ENCODE assay signal across 1 cellular context in the genomic region with DNA sequence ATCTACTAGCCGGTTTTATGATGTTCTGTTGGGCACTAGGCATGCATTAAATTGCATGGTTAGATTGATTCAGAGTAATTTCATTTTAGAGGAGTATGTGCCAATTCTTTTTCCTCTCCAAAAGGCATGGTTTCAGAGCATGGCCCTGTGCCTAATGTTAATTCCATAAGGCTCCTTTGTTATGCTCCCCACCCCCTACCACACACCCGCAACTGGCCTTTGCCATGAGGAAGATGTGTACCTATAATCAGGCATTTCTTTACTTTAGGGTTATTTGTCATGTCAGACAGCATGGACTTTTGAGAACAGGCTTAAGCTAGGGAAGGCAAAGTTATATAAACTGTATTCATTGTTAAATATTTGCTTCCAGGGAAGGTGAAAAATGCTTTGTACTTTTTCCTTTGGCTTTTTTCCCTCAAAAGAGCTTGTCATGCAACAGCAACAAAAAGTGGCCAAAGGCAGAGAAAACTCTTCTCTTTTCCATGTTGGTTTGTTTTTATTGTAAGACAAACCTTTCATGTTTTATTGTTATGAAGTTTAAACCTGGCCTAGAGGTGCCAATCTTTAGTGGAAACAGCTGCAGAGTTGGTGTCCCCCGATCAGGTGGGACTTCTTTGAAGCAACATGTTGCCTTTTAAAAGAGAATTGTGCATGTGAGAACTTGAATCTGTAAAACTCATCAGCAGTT.
TF ChIP-seq lines count a peak whose summit lies in the region.

No MANE protein-coding gene starts in this region.

TF ChIP-seq in HepG2, 621 proteins besides CTCF, POLR2A, EP300 and RAD21 (continued from another document and continues in another):
- TF ChIP-seq ZNF362 (CRISPR knock-in tag; IDR thresholded peaks at IDR 0.05; ENCODE audit: borderline replicate concordance) (peak; percentile 14; the same call in 1 of the 2 replicates), CREB1 (IDR thresholded peaks at IDR 0.05) (no peak), CREB1 (CRISPR knock-in tag; IDR thresholded peaks at IDR 0.05) (peak; percentile 85), CHD2 (IDR thresholded peaks at IDR 0.05; ENCODE audit: low read depth, low read length) (no peak), RARA (CRISPR knock-in tag; IDR thresholded peaks at IDR 0.05) (peak; percentile 89), ZNF430 (CRISPR knock-in tag; IDR thresholded peaks at IDR 0.05) (no peak), POGZ (CRISPR knock-in tag; IDR thresholded peaks at IDR 0.05) (0 out of 2 replicates have a peak, but pooled peaks have one; percentile 30), DPF2 (CRISPR knock-in tag; IDR thresholded peaks at IDR 0.05; ENCODE audit: borderline replicate concordance, low read depth) (peak; percentile 69; the same call in 1 of the 2 replicates), PBX2 (CRISPR knock-in tag; IDR thresholded peaks at IDR 0.05) (peak; percentile 72; the same call in 1 of the 2 replicates), ZNF207 (IDR thresholded peaks at IDR 0.05; ENCODE audit: borderline replicate concordance) (no peak), ZBTB20 (CRISPR knock-in tag; IDR thresholded peaks at IDR 0.05; ENCODE audit: borderline replicate concordance, low read depth) (peak; percentile 87; the same call in 1 of the 2 replicates), HOXA5 (CRISPR knock-in tag; IDR thresholded peaks at IDR 0.05) (peak; percentile 100), GATA4 (IDR thresholded peaks at IDR 0.05; ENCODE audit: borderline replicate concordance, low read depth) (0 out of 2 replicates have a peak, but pooled peaks have one; percentile 46), RXRA (CRISPR knock-in tag; IDR thresholded peaks at IDR 0.05) (peak; percentile 64; the same call in 1 of the 2 replicates), NFRKB (IDR thresholded peaks at IDR 0.05) (no peak), TBL1XR1 (IDR thresholded peaks at IDR 0.05; ENCODE audit: borderline replicate concordance, low read length, partially characterized antibody) (no peak), REST (IDR thresholded peaks at IDR 0.05; ENCODE audit: borderline replicate concordance in 1 of 2, low read depth in 1 of 2, low read length in 2 of 2) (peak in 1 of 2 experiments; percentile 48; a peak in 2 of 4 replicates), PITX1 (CRISPR knock-in tag; IDR thresholded peaks at IDR 0.05) (peak; percentile 98), ATM (IDR thresholded peaks at IDR 0.05; ENCODE audit: borderline replicate concordance) (no peak), ZNF747 (CRISPR knock-in tag; IDR thresholded peaks at IDR 0.05; ENCODE audit: borderline replicate concordance) (peak; percentile 47; the same call in 1 of the 2 replicates), ZNF414 (CRISPR knock-in tag; IDR thresholded peaks at IDR 0.05) (0 out of 2 replicates have a peak, but pooled peaks have one; percentile 49), CEBPG (CRISPR knock-in tag; IDR thresholded peaks at IDR 0.05) (peak; percentile 45; the same call in 1 of the 2 replicates), JUN (CRISPR knock-in tag; IDR thresholded peaks at IDR 0.05) (peak; percentile 35; the same call in 1 of the 2 replicates), ZNF547 (CRISPR knock-in tag; IDR thresholded peaks at IDR 0.05) (no peak), GATAD2A (CRISPR knock-in tag; IDR thresholded peaks at IDR 0.05) (peak; percentile 91), TEAD3 (CRISPR knock-in tag; optimal IDR thresholded peaks at IDR 0.05; ENCODE audit: borderline replicate concordance) (peak; percentile 85), ZBTB21 (CRISPR knock-in tag; IDR thresholded peaks at IDR 0.05) (no peak), PAXIP1 (CRISPR knock-in tag; conservative IDR thresholded peaks at IDR 0.05) (peak; percentile 94), HOXD1 (CRISPR knock-in tag; IDR thresholded peaks at IDR 0.05) (peak; percentile 99), YEATS2 (CRISPR knock-in tag; IDR thresholded peaks at IDR 0.05; ENCODE audit: borderline replicate concordance) (peak; percentile 46; the same call in 1 of the 2 replicates), ZFY (CRISPR knock-in tag; IDR thresholded peaks at IDR 0.05) (no peak), ERF (CRISPR knock-in tag; IDR thresholded peaks at IDR 0.05) (peak; percentile 82), HDAC2 (CRISPR knock-in tag; IDR thresholded peaks at IDR 0.05) (peak; percentile 91)
- TF ChIP-seq, protein P1, sequence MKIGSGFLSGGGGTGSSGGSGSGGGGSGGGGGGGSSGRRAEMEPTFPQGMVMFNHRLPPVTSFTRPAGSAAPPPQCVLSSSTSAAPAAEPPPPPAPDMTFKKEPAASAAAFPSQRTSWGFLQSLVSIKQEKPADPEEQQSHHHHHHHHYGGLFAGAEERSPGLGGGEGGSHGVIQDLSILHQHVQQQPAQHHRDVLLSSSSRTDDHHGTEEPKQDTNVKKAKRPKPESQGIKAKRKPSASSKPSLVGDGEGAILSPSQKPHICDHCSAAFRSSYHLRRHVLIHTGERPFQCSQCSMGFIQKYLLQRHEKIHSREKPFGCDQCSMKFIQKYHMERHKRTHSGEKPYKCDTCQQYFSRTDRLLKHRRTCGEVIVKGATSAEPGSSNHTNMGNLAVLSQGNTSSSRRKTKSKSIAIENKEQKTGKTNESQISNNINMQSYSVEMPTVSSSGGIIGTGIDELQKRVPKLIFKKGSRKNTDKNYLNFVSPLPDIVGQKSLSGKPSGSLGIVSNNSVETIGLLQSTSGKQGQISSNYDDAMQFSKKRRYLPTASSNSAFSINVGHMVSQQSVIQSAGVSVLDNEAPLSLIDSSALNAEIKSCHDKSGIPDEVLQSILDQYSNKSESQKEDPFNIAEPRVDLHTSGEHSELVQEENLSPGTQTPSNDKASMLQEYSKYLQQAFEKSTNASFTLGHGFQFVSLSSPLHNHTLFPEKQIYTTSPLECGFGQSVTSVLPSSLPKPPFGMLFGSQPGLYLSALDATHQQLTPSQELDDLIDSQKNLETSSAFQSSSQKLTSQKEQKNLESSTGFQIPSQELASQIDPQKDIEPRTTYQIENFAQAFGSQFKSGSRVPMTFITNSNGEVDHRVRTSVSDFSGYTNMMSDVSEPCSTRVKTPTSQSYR (CRISPR knock-in tag; IDR thresholded peaks at IDR 0.05; ENCODE audit: borderline replicate concordance) = peak; percentile 96
- TF ChIP-seq, protein P2, sequence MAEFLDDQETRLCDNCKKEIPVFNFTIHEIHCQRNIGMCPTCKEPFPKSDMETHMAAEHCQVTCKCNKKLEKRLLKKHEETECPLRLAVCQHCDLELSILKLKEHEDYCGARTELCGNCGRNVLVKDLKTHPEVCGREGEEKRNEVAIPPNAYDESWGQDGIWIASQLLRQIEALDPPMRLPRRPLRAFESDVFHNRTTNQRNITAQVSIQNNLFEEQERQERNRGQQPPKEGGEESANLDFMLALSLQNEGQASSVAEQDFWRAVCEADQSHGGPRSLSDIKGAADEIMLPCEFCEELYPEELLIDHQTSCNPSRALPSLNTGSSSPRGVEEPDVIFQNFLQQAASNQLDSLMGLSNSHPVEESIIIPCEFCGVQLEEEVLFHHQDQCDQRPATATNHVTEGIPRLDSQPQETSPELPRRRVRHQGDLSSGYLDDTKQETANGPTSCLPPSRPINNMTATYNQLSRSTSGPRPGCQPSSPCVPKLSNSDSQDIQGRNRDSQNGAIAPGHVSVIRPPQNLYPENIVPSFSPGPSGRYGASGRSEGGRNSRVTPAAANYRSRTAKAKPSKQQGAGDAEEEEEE (CRISPR knock-in tag; IDR thresholded peaks at IDR 0.05; ENCODE audit: borderline replicate concordance) = no peak
- TF ChIP-seq, protein P3, sequence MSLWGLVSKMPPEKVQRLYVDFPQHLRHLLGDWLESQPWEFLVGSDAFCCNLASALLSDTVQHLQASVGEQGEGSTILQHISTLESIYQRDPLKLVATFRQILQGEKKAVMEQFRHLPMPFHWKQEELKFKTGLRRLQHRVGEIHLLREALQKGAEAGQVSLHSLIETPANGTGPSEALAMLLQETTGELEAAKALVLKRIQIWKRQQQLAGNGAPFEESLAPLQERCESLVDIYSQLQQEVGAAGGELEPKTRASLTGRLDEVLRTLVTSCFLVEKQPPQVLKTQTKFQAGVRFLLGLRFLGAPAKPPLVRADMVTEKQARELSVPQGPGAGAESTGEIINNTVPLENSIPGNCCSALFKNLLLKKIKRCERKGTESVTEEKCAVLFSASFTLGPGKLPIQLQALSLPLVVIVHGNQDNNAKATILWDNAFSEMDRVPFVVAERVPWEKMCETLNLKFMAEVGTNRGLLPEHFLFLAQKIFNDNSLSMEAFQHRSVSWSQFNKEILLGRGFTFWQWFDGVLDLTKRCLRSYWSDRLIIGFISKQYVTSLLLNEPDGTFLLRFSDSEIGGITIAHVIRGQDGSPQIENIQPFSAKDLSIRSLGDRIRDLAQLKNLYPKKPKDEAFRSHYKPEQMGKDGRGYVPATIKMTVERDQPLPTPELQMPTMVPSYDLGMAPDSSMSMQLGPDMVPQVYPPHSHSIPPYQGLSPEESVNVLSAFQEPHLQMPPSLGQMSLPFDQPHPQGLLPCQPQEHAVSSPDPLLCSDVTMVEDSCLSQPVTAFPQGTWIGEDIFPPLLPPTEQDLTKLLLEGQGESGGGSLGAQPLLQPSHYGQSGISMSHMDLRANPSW (CRISPR knock-in tag; IDR thresholded peaks at IDR 0.05; ENCODE audit: borderline replicate concordance) = no peak
- TF ChIP-seq, protein P4, sequence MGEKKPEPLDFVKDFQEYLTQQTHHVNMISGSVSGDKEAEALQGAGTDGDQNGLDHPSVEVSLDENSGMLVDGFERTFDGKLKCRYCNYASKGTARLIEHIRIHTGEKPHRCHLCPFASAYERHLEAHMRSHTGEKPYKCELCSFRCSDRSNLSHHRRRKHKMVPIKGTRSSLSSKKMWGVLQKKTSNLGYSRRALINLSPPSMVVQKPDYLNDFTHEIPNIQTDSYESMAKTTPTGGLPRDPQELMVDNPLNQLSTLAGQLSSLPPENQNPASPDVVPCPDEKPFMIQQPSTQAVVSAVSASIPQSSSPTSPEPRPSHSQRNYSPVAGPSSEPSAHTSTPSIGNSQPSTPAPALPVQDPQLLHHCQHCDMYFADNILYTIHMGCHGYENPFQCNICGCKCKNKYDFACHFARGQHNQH (CRISPR knock-in tag; IDR thresholded peaks at IDR 0.05) = peak; percentile 70; the same call in 1 of the 2 replicates
